In the genomic region with DNA sequence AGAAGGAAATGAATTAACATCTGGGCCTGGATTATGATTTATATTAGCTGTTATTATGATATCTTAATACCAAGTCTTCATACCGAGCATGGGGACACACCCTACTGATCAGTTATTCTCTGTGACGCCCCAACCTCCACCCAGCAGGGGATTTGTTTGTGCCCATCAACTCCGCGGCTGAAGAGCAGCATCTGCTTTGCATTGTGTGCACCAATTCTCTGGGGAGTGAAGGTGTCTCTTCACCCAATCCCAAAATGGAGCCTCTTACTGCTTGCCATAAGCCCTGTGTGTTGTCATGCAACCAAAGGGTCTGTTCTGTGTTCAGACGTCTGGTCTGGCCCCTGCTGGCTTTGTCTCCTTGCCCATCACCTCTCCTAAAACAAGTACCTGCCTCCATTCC, we compare ENCODE assay signal across 26 cellular contexts. TPM values are rescaled to one million over a fixed set of nuclear protein-coding genes. Genes with fewer than 3 reads are reported as not detected.
"Had no signal": no experiment of that assay in that cellular context is flagged by ENCODE, and none has a peak within 500 bp of the region (broad histone marks: within the 10 kb centered on the region; RNA-seq: fewer than 3 reads in every experiment).

No MANE protein-coding gene starts in this region.

- H3K27me3 ChIP-seq: adrenal gland, ascending aorta, brain microvascular endothelial cell, upper lobe of left lung had no signal

- ATAC-seq: activated CD8-positive, alpha-beta T cell treated with anti-CD3 and anti-CD28 coated beads for 36 hours; esophagus mucosa; T-cell had no signal

- H3K27ac Mint-ChIP-seq: activated CD4-positive, alpha-beta T cell treated with anti-CD3 and anti-CD28 coated beads, Interleukin-2, amount 10 ng/mL, durations not matched to agents 7 days and 5 days; activated CD8-positive, alpha-beta T cell treated with anti-CD3 and anti-CD28 coated beads for 36 hours; activated naive CD8-positive, alpha-beta T cell; nephron progenitor cell; progenitor cell of endocrine pancreas; T-cell; T-helper 2 cell treated with Interferon-gamma antibody and Interleukin-4, amounts not matched to agents 5 μg/mL and 100 μg/mL, for 36 hours had no signal

- H3K4me3 ChIP-seq: adrenal gland, ascending aorta, thoracic aorta, upper lobe of left lung had no signal

- DNase-seq: activated CD4-positive, alpha-beta T cell treated with anti-CD3 and anti-CD28 coated beads, Interleukin-2, amount 10 ng/mL, durations not matched to agents 7 days and 5 days; activated CD4-positive, CD25-positive, alpha-beta regulatory T cell treated with anti-CD3 and anti-CD28 coated beads, Interleukin-2, amount 50 U/mL, for 72 hours; activated CD8-positive, alpha-beta T cell treated with anti-CD3 and anti-CD28 coated beads for 36 hours; activated gamma-delta T cell treated with Interleukin-2 at 50 U/mL for 16 hours; activated T-cell treated with anti-CD3 and anti-CD28 coated beads, Interleukin-2, amount 50 U/mL, for 1 hour; adrenal gland; brain microvascular endothelial cell; caudate nucleus; dermis blood vessel endothelial cell; effector CD8-positive, alpha-beta T cell; foreskin melanocyte; hippocampal formation; nephron progenitor cell; occipital lobe; retina; stimulated activated CD4-positive, alpha-beta T cell treated with anti-CD3 and anti-CD28 coated beads, Interleukin-4, amount 100 ng/mL, for 24 hours; stimulated activated naive CD4-positive, alpha-beta T cell treated with Interleukin-2 at 50 U/mL for 16 hours; T-cell; upper lobe of left lung; WERI-Rb-1 had no signal

- H3K27me3 Mint-ChIP-seq: activated CD4-positive, alpha-beta T cell treated with anti-CD3 and anti-CD28 coated beads, Interleukin-2, amount 10 ng/mL, durations not matched to agents 7 days and 5 days; activated CD8-positive, alpha-beta T cell treated with anti-CD3 and anti-CD28 coated beads for 36 hours had no signal

- H3K4me1 Mint-ChIP-seq: activated CD4-positive, alpha-beta T cell treated with anti-CD3 and anti-CD28 coated beads, Interleukin-2, amount 10 ng/mL, durations not matched to agents 7 days and 5 days; nephron progenitor cell had no signal

- H3K4me1 ChIP-seq: adrenal gland, ascending aorta, upper lobe of left lung had no signal

- H3K4me3 Mint-ChIP-seq: activated CD4-positive, alpha-beta T cell treated with anti-CD3 and anti-CD28 coated beads, Interleukin-2, amount 10 ng/mL, durations not matched to agents 7 days and 5 days; activated CD8-positive, alpha-beta T cell treated with anti-CD3 and anti-CD28 coated beads for 36 hours; activated naive CD8-positive, alpha-beta T cell; nephron progenitor cell; T-cell; T-helper 2 cell treated with Interferon-gamma antibody and Interleukin-4, amounts not matched to agents 5 μg/mL and 100 μg/mL, for 36 hours had no signal

- H3K36me3 Mint-ChIP-seq: T-cell had no signal

- H3K36me3 ChIP-seq: adrenal gland, ascending aorta, brain microvascular endothelial cell, thoracic aorta, upper lobe of left lung, WERI-Rb-1 had no signal

- H3K27ac ChIP-seq: adrenal gland, ascending aorta, brain microvascular endothelial cell, thoracic aorta, upper lobe of left lung, WERI-Rb-1 had no signal

- H3K9me3 Mint-ChIP-seq: activated CD4-positive, alpha-beta T cell treated with anti-CD3 and anti-CD28 coated beads, Interleukin-2, amount 10 ng/mL, durations not matched to agents 7 days and 5 days; activated CD8-positive, alpha-beta T cell treated with anti-CD3 and anti-CD28 coated beads for 36 hours; T-cell; T-helper 2 cell treated with Interferon-gamma antibody and Interleukin-4, amounts not matched to agents 5 μg/mL and 100 μg/mL, for 36 hours had no signal

- H3K9me3 ChIP-seq: adrenal gland, ascending aorta, thoracic aorta, upper lobe of left lung had no signal

RNA-seq across cellular contexts. Expression of a gene that starts 25.4 kb away (rescaled TPM):
- total RNA-seq: ascending aorta, esophagus mucosa, thoracic aorta had no signal
